In the genomic region with DNA sequence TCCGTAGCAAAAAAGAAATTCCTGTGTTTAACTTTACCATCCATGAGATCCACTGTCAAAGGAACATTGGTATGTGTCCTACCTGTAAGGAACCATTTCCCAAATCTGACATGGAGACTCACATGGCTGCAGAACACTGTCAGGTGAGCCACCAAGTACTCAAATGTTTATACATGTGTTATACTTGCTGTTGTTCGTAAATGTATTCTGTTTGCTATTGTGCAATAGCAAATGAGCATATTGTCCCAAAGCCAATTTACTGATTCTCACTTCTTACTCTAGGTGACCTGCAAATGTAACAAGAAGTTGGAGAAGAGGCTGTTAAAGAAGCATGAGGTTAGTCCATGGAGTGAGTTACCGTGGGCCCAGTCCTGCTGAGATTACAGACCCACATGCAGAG, we compare ENCODE assay signal across 21 cellular contexts. TPM values are rescaled to one million over a fixed set of nuclear protein-coding genes. Genes with fewer than 3 reads are reported as not detected.
DNase-seq lines count a peak whose midpoint lies in the region; ATAC-seq, FAIRE-seq and TF ChIP-seq lines count a peak whose summit lies in the region.
"Had no signal": no experiment of that assay in that cellular context is flagged by ENCODE, and none has a peak within 500 bp of the region (broad histone marks: within the 10 kb centered on the region; RNA-seq: fewer than 3 reads in every experiment).

No MANE protein-coding gene starts in this region.

- TF ChIP-seq CTCF in HepG2 (CRISPR knock-in tag; IDR thresholded peaks at IDR 0.05): no peak
- TF ChIP-seq CTCF in upper lobe of left lung (IDR thresholded peaks at IDR 0.05): no peak
- no peak for TF ChIP-seq CTCF in GM13977 (IDR thresholded peaks at IDR 0.05; ENCODE audit: extremely low read depth, insufficient read depth, missing control alignments)

- no peak overlapping the region for H3K27ac ChIP-seq in HepG2 (ENCODE audit: extremely low read length, insufficient read depth, low read length)
- H3K27ac ChIP-seq in upper lobe of left lung: peak overlapping the region in 3 of 4 donors; percentile 4 to 66 (median 15)
- H3K27ac ChIP-seq: BLaER1 had no signal

- no peak overlapping the region for H3K4me2 ChIP-seq in HepG2 (ENCODE audit: low read depth, low read length)
- H3K4me2 ChIP-seq: BLaER1 had no signal

- TF ChIP-seq EP300 in HepG2 (IDR thresholded peaks at IDR 0.05; ENCODE audit: low read depth in 2 of 2, low read length in 2 of 2) (no peak), HepG2 (CRISPR knock-in tag; IDR thresholded peaks at IDR 0.05; ENCODE audit: borderline replicate concordance) (no peak), upper lobe of left lung (IDR thresholded peaks at IDR 0.05) (peak in 1 of 4 donors; percentile 17)

- H3K9ac ChIP-seq in HepG2 (ENCODE audit: insufficient read depth, low read depth, low read length): no peak overlapping the region
- H3K9ac ChIP-seq: BLaER1 had no signal

- peaks cover 4 to 20% of the 10 kb centered on the region in 2 experiments for H3K36me3 ChIP-seq in HepG2 (replicated peaks in 1 of 2; ENCODE audit: control insufficient read depth in 1 of 2, insufficient read depth in 2 of 2, low read length in 2 of 2)
- H3K36me3 ChIP-seq in upper lobe of left lung: peaks cover 0 to 54% (median 43%) of the 10 kb centered on the region in 4 donors

- no peaks in the 10 kb centered on the region for H3K79me2 ChIP-seq in HepG2 (ENCODE audit: insufficient read depth, low read length)

- no peak for TF ChIP-seq RAD21 in HepG2 (CRISPR knock-in tag; IDR thresholded peaks at IDR 0.05)

- H3K36me3 Mint-ChIP-seq in activated naive CD4-positive, alpha-beta T cell treated with anti-CD3 and anti-CD28 coated beads, Interleukin-2, amount 10 ng/mL, durations not matched to agents 7 days and 5 days: peaks cover 35% of the 10 kb centered on the region
- peaks cover 4 to 18% of the 10 kb centered on the region in 2 donors for H3K36me3 Mint-ChIP-seq in activated naive CD4-positive, alpha-beta T cell treated with anti-CD3 and anti-CD28 coated beads, Interleukin-2, amount 50 U/mL, for 72 hours

- H3K27me3 ChIP-seq in HepG2 (ENCODE audit: control insufficient read depth in 1 of 2, insufficient read depth in 2 of 2, low read length in 2 of 2) (no peaks in the 10 kb centered on the region), upper lobe of left lung (no peaks in the 10 kb centered on the region)
- H3K27me3 ChIP-seq: BLaER1 had no signal

- no peak overlapping the region for H3K4me3 ChIP-seq in HepG2 (replicated peaks in 1 of 3; ENCODE audit: insufficient read depth in 1 of 3, low read depth in 2 of 3, low read length in 3 of 3)
- no peak overlapping the region for H3K4me3 ChIP-seq in upper lobe of left lung
- H3K4me3 ChIP-seq: BLaER1 had no signal

- no peaks in the 10 kb centered on the region for H4K20me1 ChIP-seq in HepG2 (ENCODE audit: insufficient read depth, low read length)

- H3K27me3 Mint-ChIP-seq in activated naive CD4-positive, alpha-beta T cell treated with anti-CD3 and anti-CD28 coated beads, Interleukin-2, amount 10 ng/mL, durations not matched to agents 7 days and 5 days: no peaks in the 10 kb centered on the region
- H3K27me3 Mint-ChIP-seq: CD4-positive, alpha-beta T cell had no signal

- DNase-seq in activated naive CD4-positive, alpha-beta T cell treated with anti-CD3 and anti-CD28 coated beads, Interleukin-2, amount 10 ng/mL, durations not matched to agents 7 days and 5 days: no peak
- no peak for DNase-seq in activated naive CD4-positive, alpha-beta T cell treated with anti-CD3 and anti-CD28 coated beads, Interleukin-2, amount 50 U/mL, for 72 hours (ENCODE audit: low spot score in 2 of 2)
- DNase-seq in HepG2 (ENCODE audit: low spot score): no peak
- DNase-seq in upper lobe of left lung: peak in 1 of 2 donors; percentile 18
- no peak for DNase-seq in GM13977 (ENCODE audit: low spot score)
- no peak for DNase-seq in GM12892 (ENCODE audit: insufficient read length)
- DNase-seq: 8988T, GOT3, HCEC 1CT, KG1, MM.1S, NCI-H2029, NCI-H446 treated with DMSO at 0.1 percent for 48 hours, NCI-H526 treated with DMSO at 0.1 percent for 48 hours, RPMI8226, SHP77 had no signal

- H3K4me3 Mint-ChIP-seq in activated naive CD4-positive, alpha-beta T cell treated with anti-CD3 and anti-CD28 coated beads, Interleukin-2, amount 10 ng/mL, durations not matched to agents 7 days and 5 days: no peak overlapping the region
- H3K4me3 Mint-ChIP-seq: CD4-positive, alpha-beta T cell had no signal

- POLR2A ChIA-PET in HepG2 (lab: Yijun Ruan, JAX): no interaction called here

- H2AFZ ChIP-seq in HepG2 (ENCODE audit: low read length): no peak overlapping the region

- no peak for TF ChIP-seq POLR2A in HepG2 (IDR thresholded peaks at IDR 0.05; ENCODE audit: insufficient read depth in 1 of 2, low read depth in 2 of 2, low read length in 2 of 2)
- TF ChIP-seq POLR2A in upper lobe of left lung (IDR thresholded peaks at IDR 0.05): no peak
- no peak for TF ChIP-seq POLR2A in GM12892 (IDR thresholded peaks at IDR 0.05; ENCODE audit: low read depth, low read length)

- intact Hi-C loops in HepG2 (cut with micrococcal nuclease; ENCODE audit: unreplicated experiment): no loop called here

- H3K4me1 ChIP-seq in HepG2 (ENCODE audit: insufficient read depth, low read length) (peaks cover 15% of the 10 kb centered on the region), upper lobe of left lung (peaks cover 30 to 52% (median 40%) of the 10 kb centered on the region in 4 donors)

- CTCF ChIA-PET in activated naive CD4-positive, alpha-beta T cell treated with anti-CD3 and anti-CD28 coated beads, Interleukin-2, amount 10 ng/mL, durations not matched to agents 7 days and 5 days (lab: Charles Lee): no interaction called here
- CTCF ChIA-PET in HepG2 (lab: Yijun Ruan, JAX; ENCODE audit: low intra/inter-chr PET ratio, low total read pairs): no interaction called here

- no TSS peak for BruUV-seq in HepG2 (replicated peaks; lab: Mats Ljungman, UMichigan)

- in situ Hi-C loops in HepG2 (cut with HindIII; ENCODE audit: extremely low pct_ligation_motif_present, low pct_unique_long_range_greater_than_20kb) (no loop called here), GM13977 (cut with MboI; ENCODE audit: low pct_unique_long_range_greater_than_20kb, low sequenced_read_pairs, unreplicated experiment) (no loop called here)

- H3K4me1 Mint-ChIP-seq in activated naive CD4-positive, alpha-beta T cell treated with anti-CD3 and anti-CD28 coated beads, Interleukin-2, amount 10 ng/mL, durations not matched to agents 7 days and 5 days: peaks cover 32% of the 10 kb centered on the region

- FAIRE-seq in HepG2 (lab: Jason Lieb, UNC) (no peak), GM12892 (lab: Jason Lieb, UNC) (no peak)
- FAIRE-seq: G401.6 had no signal

- 91% methylated on average over 3 of the region's 3 CpGs for WGBS in HepG2 (ENCODE audit: low lambda C conversion rate)
- WGBS in upper lobe of left lung, 2 donors: 62 to 72% methylated on average over 3 of the region's 3 CpGs

- H3K9me3 Mint-ChIP-seq in activated naive CD4-positive, alpha-beta T cell treated with anti-CD3 and anti-CD28 coated beads, Interleukin-2, amount 10 ng/mL, durations not matched to agents 7 days and 5 days: no peaks in the 10 kb centered on the region
- no peaks in the 10 kb centered on the region for H3K9me3 Mint-ChIP-seq in activated naive CD4-positive, alpha-beta T cell treated with anti-CD3 and anti-CD28 coated beads, Interleukin-2, amount 50 U/mL, for 72 hours
- H3K9me3 Mint-ChIP-seq: CD4-positive, alpha-beta T cell had no signal

- ATAC-seq in activated naive CD4-positive, alpha-beta T cell treated with anti-CD3 and anti-CD28 coated beads, Interleukin-2, amount 50 U/mL, for 72 hours: no peak
- ATAC-seq in esophagus mucosa (peak; percentile 13), HepG2 (no peak), upper lobe of left lung (ENCODE audit: low FRiP score in 2 of 2) (no peak), HG03342 (IDR thresholded peaks at IDR 0.05; ENCODE audit: unreplicated experiment) (no peak)

- no peaks in the 10 kb centered on the region for H3K9me3 ChIP-seq in HepG2 (ENCODE audit: low read length)
- no peaks in the 10 kb centered on the region for H3K9me3 ChIP-seq in upper lobe of left lung
- H3K9me3 ChIP-seq: BLaER1 had no signal

- H3K27ac Mint-ChIP-seq in activated naive CD4-positive, alpha-beta T cell treated with anti-CD3 and anti-CD28 coated beads, Interleukin-2, amount 10 ng/mL, durations not matched to agents 7 days and 5 days: peak overlapping the region; percentile 37
- H3K27ac Mint-ChIP-seq in activated naive CD4-positive, alpha-beta T cell treated with anti-CD3 and anti-CD28 coated beads, Interleukin-2, amount 50 U/mL, for 72 hours: no peak overlapping the region
- H3K27ac Mint-ChIP-seq: CD4-positive, alpha-beta T cell had no signal

RNA-seq across cellular contexts. Expression of a gene that starts 9.4 kb away (rescaled TPM):
- 10 to 100 TPM; 59.6 to 74.3 TPM for total RNA-seq in activated naive CD4-positive, alpha-beta T cell treated with anti-CD3 and anti-CD28 coated beads, Interleukin-2, amount 50 U/mL, for 72 hours
- 24.0 TPM for total RNA-seq in esophagus mucosa
- total RNA-seq in HepG2 (2016; rRNA removed; fragmentation: Illumina TruSeq; extraction: Trizol): 20.9 and 27.8 TPM in 2 replicates
- total RNA-seq in HepG2 (2016; cell fraction: cytosol; rRNA removed; fragmentation: Illumina TruSeq; extraction: Trizol; ENCODE audit: low read depth): 3.3 and 3.6 TPM in 2 replicates
- 20.5 and 24.2 TPM in 2 replicates for total RNA-seq in HepG2 (2016; cell fraction: insoluble cytoplasmic fraction; rRNA removed; fragmentation: Illumina TruSeq; extraction: Trizol)
- 7.6 and 9.4 TPM in 2 replicates for total RNA-seq in HepG2 (2016; cell fraction: membrane; rRNA removed; fragmentation: Illumina TruSeq; extraction: Trizol)
- total RNA-seq in HepG2 (2016; cell fraction: nucleus; rRNA removed; fragmentation: Illumina TruSeq; extraction: Trizol): 16.1 and 18.7 TPM in 2 replicates
- 9.5 and 10.4 TPM in 2 replicates for polyA plus RNA-seq in HepG2 (2011; rRNA removed)
- 8.7 and 9.7 TPM in 2 replicates for polyA plus RNA-seq in HepG2 (2011; cell fraction: cytosol; rRNA removed)
- 9.1 and 10.4 TPM in 2 replicates for polyA plus RNA-seq in HepG2 (2011; cell fraction: nucleus; rRNA removed)
- polyA plus RNA-seq in HepG2 (2012): 8.9 and 13.3 TPM in 2 replicates
- polyA plus RNA-seq in HepG2 (2016; cell fraction: cytosol; fragmentation: Illumina TruSeq; extraction: Trizol; ENCODE audit: low read depth): 1.0 and 1.5 TPM in 2 replicates
- polyA plus RNA-seq in HepG2 (2016; cell fraction: insoluble cytoplasmic fraction; fragmentation: Illumina TruSeq; extraction: Trizol; ENCODE audit: low read depth): 20.8 and 21.2 TPM in 2 replicates
- 3.1 TPM in 2 replicates for polyA plus RNA-seq in HepG2 (2016; cell fraction: membrane; fragmentation: Illumina TruSeq; extraction: Trizol; ENCODE audit: low read depth)
- polyA plus RNA-seq in HepG2 (2016; cell fraction: nucleus; fragmentation: Illumina TruSeq; extraction: Trizol; ENCODE audit: insufficient read depth, low read depth): 14.6 and 15.4 TPM in 2 replicates
- 8.1 and 43.5 TPM in 2 replicates for polyA minus RNA-seq in HepG2 (2011; rRNA and poly(A)+ RNA removed; ENCODE audit: low replicate concordance)
- polyA minus RNA-seq in HepG2 (2011; cell fraction: cytosol; rRNA and poly(A)+ RNA removed): 5.2 and 7.2 TPM in 2 replicates
- 12.0 and 15.9 TPM in 2 replicates for polyA minus RNA-seq in HepG2 (2011; cell fraction: nucleus; rRNA and poly(A)+ RNA removed)
- total RNA-seq in upper lobe of left lung: 10 to 100 TPM; 36.9 to 75.4 (median 42.6) TPM
- 39.8 TPM for polyA plus RNA-seq in GM12892 (2012; ENCODE audit: missing spikeins)

RNA-seq across cellular contexts. Expression of a gene that starts 26.1 kb away (rescaled TPM):
- 10 to 100 TPM; 61.2 to 63.5 TPM for total RNA-seq in activated naive CD4-positive, alpha-beta T cell treated with anti-CD3 and anti-CD28 coated beads, Interleukin-2, amount 50 U/mL, for 72 hours
- 18.6 TPM for total RNA-seq in esophagus mucosa
- 32.0 and 36.1 TPM in 2 replicates for total RNA-seq in HepG2 (2016; rRNA removed; fragmentation: Illumina TruSeq; extraction: Trizol)
- 7.7 and 9.0 TPM in 2 replicates for total RNA-seq in HepG2 (2016; cell fraction: cytosol; rRNA removed; fragmentation: Illumina TruSeq; extraction: Trizol; ENCODE audit: low read depth)
- 29.7 and 38.3 TPM in 2 replicates for total RNA-seq in HepG2 (2016; cell fraction: insoluble cytoplasmic fraction; rRNA removed; fragmentation: Illumina TruSeq; extraction: Trizol)
- total RNA-seq in HepG2 (2016; cell fraction: membrane; rRNA removed; fragmentation: Illumina TruSeq; extraction: Trizol): 10.6 and 12.3 TPM in 2 replicates
- 40.0 and 40.4 TPM in 2 replicates for total RNA-seq in HepG2 (2016; cell fraction: nucleus; rRNA removed; fragmentation: Illumina TruSeq; extraction: Trizol)
- 11.4 and 13.5 TPM in 2 replicates for polyA plus RNA-seq in HepG2 (2011; rRNA removed)
- polyA plus RNA-seq in HepG2 (2011; cell fraction: cytosol; rRNA removed): 4.5 and 7.2 TPM in 2 replicates
- polyA plus RNA-seq in HepG2 (2011; cell fraction: nucleus; rRNA removed): 10.3 and 12.1 TPM in 2 replicates
- polyA plus RNA-seq in HepG2 (2012): 14.4 and 16.1 TPM in 2 replicates
- polyA plus RNA-seq in HepG2 (2016; cell fraction: cytosol; fragmentation: Illumina TruSeq; extraction: Trizol; ENCODE audit: low read depth): 1.2 and 1.4 TPM in 2 replicates
- 16.8 and 17.4 TPM in 2 replicates for polyA plus RNA-seq in HepG2 (2016; cell fraction: insoluble cytoplasmic fraction; fragmentation: Illumina TruSeq; extraction: Trizol; ENCODE audit: low read depth)
- 2.8 and 3.2 TPM in 2 replicates for polyA plus RNA-seq in HepG2 (2016; cell fraction: membrane; fragmentation: Illumina TruSeq; extraction: Trizol; ENCODE audit: low read depth)
- 32.7 and 35.6 TPM in 2 replicates for polyA plus RNA-seq in HepG2 (2016; cell fraction: nucleus; fragmentation: Illumina TruSeq; extraction: Trizol; ENCODE audit: insufficient read depth, low read depth)
- 17.6 and 43.3 TPM in 2 replicates for polyA minus RNA-seq in HepG2 (2011; rRNA and poly(A)+ RNA removed; ENCODE audit: low replicate concordance)
- polyA minus RNA-seq in HepG2 (2011; cell fraction: cytosol; rRNA and poly(A)+ RNA removed): 21.9 and 26.3 TPM in 2 replicates
- 40.7 and 48.1 TPM in 2 replicates for polyA minus RNA-seq in HepG2 (2011; cell fraction: nucleus; rRNA and poly(A)+ RNA removed)
- 10 to 100 TPM; 15.0 to 30.3 (median 19.4) TPM for total RNA-seq in upper lobe of left lung
- 20.3 TPM for polyA plus RNA-seq in GM12892 (2012; ENCODE audit: missing spikeins)
